Comparison of ENCODE assay signal across 32 cellular contexts in genomic region chr10:106567629-106568028, GRCh38.
"Had no signal": no experiment of that assay in that cellular context is flagged by ENCODE, and none has a peak within 500 bp of the region (broad histone marks: within the 10 kb centered on the region; RNA-seq: fewer than 3 reads in every experiment).

No MANE protein-coding gene starts in this region.

- H3K4me3 ChIP-seq: adrenal gland, body of pancreas, cardiac muscle cell had no signal

- FAIRE-seq: astrocyte, TTC549 had no signal

- ATAC-seq: activated CD8-positive, alpha-beta T cell treated with anti-CD3 and anti-CD28 coated beads for 36 hours; activated naive CD4-positive, alpha-beta T cell treated with anti-CD3 and anti-CD28 coated beads, Interleukin-2, amount 50 U/mL, for 72 hours; activated T-cell treated with anti-CD3 and anti-CD28 coated beads, Interleukin-2, amount 50 U/mL, for 4 hours; activated T-cell treated with anti-CD3 and anti-CD28 coated beads, Interleukin-2, amount 50 U/mL, for 72 hours; activated T-helper 17 cell treated with anti-CD3 and anti-CD28 coated beads, Interleukin-2, amount 50 U/mL, for 72 hours; body of pancreas had no signal

- H3K9me3 ChIP-seq: adrenal gland, body of pancreas had no signal

- DNase-seq: activated B cell treated with CpG ODN at 0.5 μM for 24 hours; activated CD4-positive, alpha-beta memory T cell treated with anti-CD3 and anti-CD28 coated beads for 36 hours; activated CD4-positive, alpha-beta T cell treated with anti-CD3 and anti-CD28 coated beads for 4 hours; activated CD4-positive, alpha-beta T cell treated with anti-CD3 and anti-CD28 coated beads, Interleukin-2, amount 10 ng/mL, durations not matched to agents 24 days and 14 days; activated CD4-positive, alpha-beta T cell treated with anti-CD3 and anti-CD28 coated beads, Interleukin-2, amount 50 U/mL, for 1 hour; activated CD4-positive, alpha-beta T cell treated with anti-CD3 and anti-CD28 coated beads, Interleukin-2, amount 50 U/mL, for 4 hours; activated CD4-positive, CD25-positive, alpha-beta regulatory T cell treated with anti-CD3 and anti-CD28 coated beads, Interleukin-2, amount 50 U/mL, for 72 hours; activated CD8-positive, alpha-beta memory T cell treated with anti-CD3 and anti-CD28 coated beads, Interleukin-2, amount 50 U/mL, for 4 hours; activated CD8-positive, alpha-beta T cell treated with anti-CD3 and anti-CD28 coated beads for 36 hours; activated effector memory CD4-positive, alpha-beta T cell treated with anti-CD3 and anti-CD28 coated beads, Interleukin-2, amount 50 U/mL, for 16 hours; activated gamma-delta T cell treated with Interleukin-2 at 50 U/mL for 16 hours; activated naive CD4-positive, alpha-beta T cell; activated naive CD4-positive, alpha-beta T cell treated with anti-CD3 and anti-CD28 coated beads for 36 hours; activated naive CD4-positive, alpha-beta T cell treated with anti-CD3 and anti-CD28 coated beads, Interleukin-2, amount 50 U/mL, for 16 hours; activated naive CD8-positive, alpha-beta T cell treated with anti-CD3 and anti-CD28 coated beads for 36 hours; activated T-cell treated with anti-CD3 and anti-CD28 coated beads for 4 hours; activated T-cell treated with anti-CD3 and anti-CD28 coated beads, Interleukin-2, amount 50 U/mL, for 1 hour; activated T-cell treated with anti-CD3 and anti-CD28 coated beads, Interleukin-2, amount 50 U/mL, for 4 hours; activated T-cell treated with anti-CD3 and anti-CD28 coated beads, Interleukin-2, amount 50 U/mL, for 72 hours; amniotic stem cell; aorta; body of pancreas; cerebellar nuclear complex; T-helper 2 cell; T-helper 9 cell had no signal

- H3K4me1 ChIP-seq: adrenal gland, body of pancreas had no signal

- H3K27ac ChIP-seq: adrenal gland, body of pancreas, cardiac muscle cell, VCaP had no signal

- H3K36me3 ChIP-seq: adrenal gland, cardiac muscle cell had no signal

- H3K27me3 ChIP-seq: adrenal gland, body of pancreas, cardiac muscle cell had no signal
